In the genomic region with DNA sequence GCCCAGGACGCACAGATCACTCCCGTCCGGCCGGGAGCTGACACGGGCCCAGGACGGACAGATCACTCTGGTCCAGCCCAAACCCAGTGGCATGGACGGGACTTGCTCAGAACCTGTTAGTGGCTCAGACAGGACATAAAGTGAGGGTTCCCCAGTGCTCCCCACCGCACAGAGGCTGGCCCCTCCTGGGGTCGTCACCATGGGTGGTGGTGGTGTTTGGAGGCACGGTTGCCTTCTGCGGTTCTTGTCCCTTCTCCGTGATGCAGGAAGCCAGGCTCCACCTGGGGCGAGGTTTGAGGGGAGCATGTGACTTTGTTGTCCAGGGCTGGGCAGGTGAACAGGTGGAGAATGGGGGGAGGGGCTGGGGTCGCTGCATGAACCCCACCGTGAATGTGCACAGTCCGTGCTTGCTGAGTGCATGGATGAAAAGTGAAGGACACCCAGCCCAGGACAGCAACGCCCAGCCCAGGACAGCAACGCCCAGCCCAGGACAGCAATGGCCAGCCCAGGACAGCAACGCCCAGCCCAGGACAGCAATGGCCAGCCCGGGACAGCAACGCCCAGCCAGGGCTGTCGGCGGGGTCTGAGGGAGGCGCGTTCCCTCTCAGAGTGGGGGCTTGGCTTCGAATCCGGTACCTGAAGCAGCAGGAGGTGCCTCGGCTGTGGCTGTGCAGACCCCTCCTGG, we compare ENCODE assay signal across 18 cellular contexts. TPM values are rescaled to one million over a fixed set of nuclear protein-coding genes. Genes with fewer than 3 reads are reported as not detected.
DNase-seq lines count a peak whose midpoint lies in the region; ATAC-seq, FAIRE-seq and TF ChIP-seq lines count a peak whose summit lies in the region.
"Had no signal": no experiment of that assay in that cellular context is flagged by ENCODE, and none has a peak within 500 bp of the region (broad histone marks: within the 10 kb centered on the region; RNA-seq: fewer than 3 reads in every experiment).

No MANE protein-coding gene starts in this region.

- no peak for FAIRE-seq in HepG2 (lab: Jason Lieb, UNC)
- FAIRE-seq: A204.1, GM12878, GM18507 had no signal

- H4K20me1 ChIP-seq in HepG2 (ENCODE audit: insufficient read depth, low read length) (peaks cover 3% of the 10 kb centered on the region; the same call in 1 of the 2 replicates), neural progenitor cell (ENCODE audit: low read depth) (no peaks in the 10 kb centered on the region)

- no peaks in the 10 kb centered on the region for H3F3A ChIP-seq in neural progenitor cell (ENCODE audit: low read depth)

- peak; percentile 58 for ATAC-seq in HepG2
- no peak for ATAC-seq in HG03025 (IDR thresholded peaks at IDR 0.05; ENCODE audit: low FRiP score, unreplicated experiment)
- ATAC-seq: GM12878, HCT116 had no signal

- H3K4me3 ChIP-seq in HepG2 (replicated peaks in 1 of 3; ENCODE audit: insufficient read depth in 1 of 3, low read depth in 2 of 3, low read length in 3 of 3): peak overlapping the region in 1 of 3 experiments; percentile 47; a peak in 1 of 6 replicates
- no peak overlapping the region for H3K4me3 ChIP-seq in sigmoid colon
- H3K4me3 ChIP-seq in neural progenitor cell: no peak overlapping the region
- H3K4me3 ChIP-seq: GM12878 had no signal

- no peak for DNase-seq in Calu3
- DNase-seq in HepG2 (ENCODE audit: low spot score): no peak
- DNase-seq in sigmoid colon: no peak
- no peak for DNase-seq in AG08396 (ENCODE audit: low spot score)
- no peak for DNase-seq in activated CD4-positive, alpha-beta memory T cell treated with anti-CD3 and anti-CD28 coated beads for 36 hours
- DNase-seq in neural progenitor cell (ENCODE audit: low spot score): no peak
- DNase-seq: DMS79, KG1, NCI-H1092 treated with DMSO at 0.1 percent for 48 hours, NCI-H1694 treated with DMSO at 0.1 percent for 48 hours had no signal

- H3K27ac ChIP-seq in HepG2 (ENCODE audit: extremely low read length, insufficient read depth, low read length) (peak overlapping the region; percentile 85), sigmoid colon (peak overlapping the region; percentile 39 to 75 (median 62)), neural progenitor cell (no peak overlapping the region)
- H3K27ac ChIP-seq: HL-60 had no signal

- no peak for TF ChIP-seq POLR2A in HepG2 (IDR thresholded peaks at IDR 0.05; ENCODE audit: insufficient read depth in 1 of 2, low read depth in 2 of 2, low read length in 2 of 2)
- TF ChIP-seq POLR2A in sigmoid colon (IDR thresholded peaks at IDR 0.05): no peak

- TF ChIP-seq RAD21 in HepG2 (CRISPR knock-in tag; IDR thresholded peaks at IDR 0.05): no peak

- 33% methylated on average over 2 of the region's 28 CpGs for WGBS in HepG2 (ENCODE audit: low lambda C conversion rate)
- 93% methylated on average over 28 of the region's 28 CpGs for WGBS in sigmoid colon, 2 donors

- H2AFZ ChIP-seq in HepG2 (ENCODE audit: low read length) (no peak overlapping the region), neural progenitor cell (replicated peaks) (no peak overlapping the region)

- H3K4me3 Mint-ChIP-seq in Calu3 (ENCODE audit: low read depth, unreplicated experiment) (peak overlapping the region; percentile 34), brain (no peak overlapping the region), neural progenitor cell (no peak overlapping the region)
- no peak overlapping the region for H3K4me3 Mint-ChIP-seq in activated CD4-positive, alpha-beta memory T cell treated with anti-CD3 and anti-CD28 coated beads for 36 hours
- H3K4me3 Mint-ChIP-seq: CD14-positive monocyte had no signal

- no peak for TF ChIP-seq CTCF in Calu3 (IDR thresholded peaks at IDR 0.05; ENCODE audit: unreplicated experiment)
- TF ChIP-seq CTCF in brain (conservative IDR thresholded peaks at IDR 0.05): no peak
- TF ChIP-seq CTCF in HepG2 (CRISPR knock-in tag; IDR thresholded peaks at IDR 0.05): 0 out of 2 replicates have a peak, but pooled peaks have one; percentile 3
- TF ChIP-seq CTCF in sigmoid colon (IDR thresholded peaks at IDR 0.05): no peak
- TF ChIP-seq CTCF in neural progenitor cell (IDR thresholded peaks at IDR 0.05): no peak

- H3K4me1 ChIP-seq in HepG2 (ENCODE audit: insufficient read depth, low read length) (peaks cover 44% of the 10 kb centered on the region), sigmoid colon (peaks cover 0 to 61% (median 44%) of the 10 kb centered on the region in 4 donors), neural progenitor cell (no peaks in the 10 kb centered on the region)

- H3K36me3 ChIP-seq in HepG2 (replicated peaks in 1 of 2; ENCODE audit: control insufficient read depth in 1 of 2, insufficient read depth in 2 of 2, low read length in 2 of 2): peaks cover 4 to 22% of the 10 kb centered on the region in 2 experiments; a peak in 4 of 5 replicates
- peaks cover 0 to 23% (median 3%) of the 10 kb centered on the region in 4 donors for H3K36me3 ChIP-seq in sigmoid colon
- no peaks in the 10 kb centered on the region for H3K36me3 ChIP-seq in neural progenitor cell

- peaks cover 44% of the 10 kb centered on the region for H3K4me1 Mint-ChIP-seq in Calu3 (ENCODE audit: low read depth, unreplicated experiment)
- peaks cover 48% of the 10 kb centered on the region for H3K4me1 Mint-ChIP-seq in brain
- H3K4me1 Mint-ChIP-seq in activated CD4-positive, alpha-beta memory T cell treated with anti-CD3 and anti-CD28 coated beads for 36 hours (ENCODE audit: low read depth): no peaks in the 10 kb centered on the region
- H3K4me1 Mint-ChIP-seq in neural progenitor cell: peaks cover 30% of the 10 kb centered on the region
- H3K4me1 Mint-ChIP-seq: CD14-positive monocyte had no signal

- intact Hi-C loops in Calu3 (cut with micrococcal nuclease; ENCODE audit: unreplicated experiment): no loop called here
- intact Hi-C loops in HepG2 (cut with micrococcal nuclease; ENCODE audit: unreplicated experiment): loop anchor here (1.0 kb wide), 1 partner anchor 25 kb away; no protein-coding TSS in a partner anchor
- intact Hi-C loops in sigmoid colon (cut with DNase I): no loop called here
- intact Hi-C loops in activated CD4-positive, alpha-beta memory T cell treated with anti-CD3 and anti-CD28 coated beads for 36 hours (cut with micrococcal nuclease): no loop called here

- BruUV-seq in Calu3 (replicated peaks; lab: Mats Ljungman, UMichigan) (no TSS peak), HepG2 (replicated peaks; lab: Mats Ljungman, UMichigan) (no TSS peak)

- H3K36me3 Mint-ChIP-seq in Calu3 (ENCODE audit: insufficient read depth, unreplicated experiment) (peaks cover 16% of the 10 kb centered on the region), brain (peaks cover 8% of the 10 kb centered on the region), neural progenitor cell (peaks cover 5% of the 10 kb centered on the region)
- no peaks in the 10 kb centered on the region for H3K36me3 Mint-ChIP-seq in activated CD4-positive, alpha-beta memory T cell treated with anti-CD3 and anti-CD28 coated beads for 36 hours

- H3K79me2 ChIP-seq in HepG2 (ENCODE audit: insufficient read depth, low read length): peaks cover 6% of the 10 kb centered on the region
- H3K79me2 ChIP-seq in neural progenitor cell (ENCODE audit: low read depth): no peaks in the 10 kb centered on the region

- CTCF ChIA-PET in Calu3 (lab: Charles Lee) (no interaction called here), HepG2 (lab: Yijun Ruan, JAX; ENCODE audit: low intra/inter-chr PET ratio, low total read pairs) (no interaction called here)
- CTCF ChIA-PET in activated CD4-positive, alpha-beta memory T cell treated with anti-CD3 and anti-CD28 coated beads for 36 hours (lab: Charles Lee): no interaction called here

- H3K9me3 Mint-ChIP-seq in Calu3 (ENCODE audit: low read depth, unreplicated experiment): no peaks in the 10 kb centered on the region
- peaks cover 0 to 3% (median 0%) of the 10 kb centered on the region in 5 experiments for H3K9me3 Mint-ChIP-seq in brain
- no peaks in the 10 kb centered on the region for H3K9me3 Mint-ChIP-seq in activated CD4-positive, alpha-beta memory T cell treated with anti-CD3 and anti-CD28 coated beads for 36 hours
- H3K9me3 Mint-ChIP-seq in neural progenitor cell: no peaks in the 10 kb centered on the region

- H3K4me2 ChIP-seq in HepG2 (ENCODE audit: low read depth, low read length): peak overlapping the region; percentile 70
- H3K4me2 ChIP-seq in neural progenitor cell: no peak overlapping the region

- POLR2A ChIA-PET in HepG2 (lab: Yijun Ruan, JAX): interaction anchor here (1.5 to 2.6 kb wide), 4 partner anchors 15 to 24 kb away, joined by 9 to 22 read pairs (median 12); no protein-coding TSS in a partner anchor
- POLR2A ChIA-PET in activated CD4-positive, alpha-beta memory T cell treated with anti-CD3 and anti-CD28 coated beads for 36 hours (lab: Charles Lee): no interaction called here

- no peak for TF ChIP-seq EP300 in HepG2 (IDR thresholded peaks at IDR 0.05; ENCODE audit: low read depth in 2 of 2, low read length in 2 of 2)
- no peak for TF ChIP-seq EP300 in HepG2 (CRISPR knock-in tag; IDR thresholded peaks at IDR 0.05; ENCODE audit: borderline replicate concordance)
- no peak for TF ChIP-seq EP300 in sigmoid colon (IDR thresholded peaks at IDR 0.05)

- H3K9me3 ChIP-seq in HepG2 (ENCODE audit: low read length): no peaks in the 10 kb centered on the region
- no peaks in the 10 kb centered on the region for H3K9me3 ChIP-seq in sigmoid colon
- no peaks in the 10 kb centered on the region for H3K9me3 ChIP-seq in neural progenitor cell (ENCODE audit: low read depth)

- H3K27me3 Mint-ChIP-seq in Calu3 (ENCODE audit: unreplicated experiment): no peaks in the 10 kb centered on the region
- peaks cover 3% of the 10 kb centered on the region for H3K27me3 Mint-ChIP-seq in brain
- no peaks in the 10 kb centered on the region for H3K27me3 Mint-ChIP-seq in activated CD4-positive, alpha-beta memory T cell treated with anti-CD3 and anti-CD28 coated beads for 36 hours
- peaks cover 14% of the 10 kb centered on the region for H3K27me3 Mint-ChIP-seq in neural progenitor cell (ENCODE audit: insufficient read depth, low read depth)

- H3K27ac Mint-ChIP-seq in Calu3 (ENCODE audit: unreplicated experiment) (peak overlapping the region; percentile 40), brain (peak overlapping the region in 3 of 5 experiments; percentile 42 to 84 (median 78)), neural progenitor cell (no peak overlapping the region)
- no peak overlapping the region for H3K27ac Mint-ChIP-seq in activated CD4-positive, alpha-beta memory T cell treated with anti-CD3 and anti-CD28 coated beads for 36 hours
- H3K27ac Mint-ChIP-seq: CD14-positive monocyte had no signal

- in situ Hi-C loops in HepG2 (cut with HindIII; ENCODE audit: extremely low pct_ligation_motif_present, low pct_unique_long_range_greater_than_20kb): no loop called here

- H3K9ac ChIP-seq in HepG2 (ENCODE audit: insufficient read depth, low read depth, low read length) (peak overlapping the region; percentile 57), neural progenitor cell (no peak overlapping the region)

- no peaks in the 10 kb centered on the region for H3K27me3 ChIP-seq in HepG2 (ENCODE audit: control insufficient read depth in 1 of 2, insufficient read depth in 2 of 2, low read length in 2 of 2)
- no peaks in the 10 kb centered on the region for H3K27me3 ChIP-seq in sigmoid colon
- no peaks in the 10 kb centered on the region for H3K27me3 ChIP-seq in neural progenitor cell

RNA-seq across cellular contexts. Expression of gene FAM20C, which starts 26.7 kb away (rescaled TPM):
- total RNA-seq in Calu3 (2022): 4.9 and 9.1 TPM in 2 replicates
- 20.8 TPM for polyA plus RNA-seq in brain (ENCODE audit: insufficient read depth, low read depth, low replicate concordance)
- 14.5 and 19.9 TPM in 2 replicates for total RNA-seq in HepG2 (2016; rRNA removed; fragmentation: Illumina TruSeq; extraction: Trizol)
- total RNA-seq in HepG2 (2016; cell fraction: cytosol; rRNA removed; fragmentation: Illumina TruSeq; extraction: Trizol; ENCODE audit: low read depth): 4.8 and 5.5 TPM in 2 replicates
- 12.0 and 18.5 TPM in 2 replicates for total RNA-seq in HepG2 (2016; cell fraction: insoluble cytoplasmic fraction; rRNA removed; fragmentation: Illumina TruSeq; extraction: Trizol)
- 11.5 and 11.6 TPM in 2 replicates for total RNA-seq in HepG2 (2016; cell fraction: membrane; rRNA removed; fragmentation: Illumina TruSeq; extraction: Trizol)
- 20.5 and 24.2 TPM in 2 replicates for total RNA-seq in HepG2 (2016; cell fraction: nucleus; rRNA removed; fragmentation: Illumina TruSeq; extraction: Trizol)
- 11.9 and 15.3 TPM in 2 replicates for polyA plus RNA-seq in HepG2 (2011; rRNA removed)
- polyA plus RNA-seq in HepG2 (2011; cell fraction: cytosol; rRNA removed): 13.7 and 17.5 TPM in 2 replicates
- polyA plus RNA-seq in HepG2 (2011; cell fraction: nucleus; rRNA removed): 24.6 and 26.4 TPM in 2 replicates
- 15.4 and 23.9 TPM in 2 replicates for polyA plus RNA-seq in HepG2 (2012)
- polyA plus RNA-seq in HepG2 (2016; cell fraction: cytosol; fragmentation: Illumina TruSeq; extraction: Trizol; ENCODE audit: low read depth): 2.8 and 3.2 TPM in 2 replicates
- polyA plus RNA-seq in HepG2 (2016; cell fraction: insoluble cytoplasmic fraction; fragmentation: Illumina TruSeq; extraction: Trizol; ENCODE audit: low read depth): 18.9 and 20.0 TPM in 2 replicates
- polyA plus RNA-seq in HepG2 (2016; cell fraction: membrane; fragmentation: Illumina TruSeq; extraction: Trizol; ENCODE audit: low read depth): 10.0 and 10.7 TPM in 2 replicates
- polyA plus RNA-seq in HepG2 (2016; cell fraction: nucleus; fragmentation: Illumina TruSeq; extraction: Trizol; ENCODE audit: insufficient read depth, low read depth): 38.8 and 44.3 TPM in 2 replicates
- 8.9 and 24.8 TPM in 2 replicates for polyA minus RNA-seq in HepG2 (2011; rRNA and poly(A)+ RNA removed; ENCODE audit: low replicate concordance)
- polyA minus RNA-seq in HepG2 (2011; cell fraction: cytosol; rRNA and poly(A)+ RNA removed): 13.4 and 22.0 TPM in 2 replicates
- 14.4 and 19.6 TPM in 2 replicates for polyA minus RNA-seq in HepG2 (2011; cell fraction: nucleus; rRNA and poly(A)+ RNA removed)
- 10 to 100 TPM; 18.4 to 51.3 (median 23.3) TPM for total RNA-seq in sigmoid colon
- polyA plus RNA-seq in sigmoid colon: 10 to 100 TPM in 2 of 3 donors, 1 to 10 TPM in 1; 3.0 to 27.5 (median 10.4) TPM
- total RNA-seq in activated CD4-positive, alpha-beta memory T cell treated with anti-CD3 and anti-CD28 coated beads for 36 hours: under 1 TPM; 0.45 to 0.80 TPM
- 3.8 and 4.7 TPM in 2 replicates for total RNA-seq in neural progenitor cell (ENCODE audit: low replicate concordance)
- polyA plus RNA-seq: GM12878 had no signal

Comparison
In these comparisons a context has a peak if more than half of its experiments do, and no peak if none do; other contexts are left out.
1. H3K27ac Mint-ChIP-seq: peak in Calu3 (single experiment) and brain (3 of 5); none in activated CD4-positive, alpha-beta memory T cell treated with anti-CD3 and anti-CD28 coated beads for 36 hours (single experiment) and neural progenitor cell (single experiment).